In the genomic region with DNA sequence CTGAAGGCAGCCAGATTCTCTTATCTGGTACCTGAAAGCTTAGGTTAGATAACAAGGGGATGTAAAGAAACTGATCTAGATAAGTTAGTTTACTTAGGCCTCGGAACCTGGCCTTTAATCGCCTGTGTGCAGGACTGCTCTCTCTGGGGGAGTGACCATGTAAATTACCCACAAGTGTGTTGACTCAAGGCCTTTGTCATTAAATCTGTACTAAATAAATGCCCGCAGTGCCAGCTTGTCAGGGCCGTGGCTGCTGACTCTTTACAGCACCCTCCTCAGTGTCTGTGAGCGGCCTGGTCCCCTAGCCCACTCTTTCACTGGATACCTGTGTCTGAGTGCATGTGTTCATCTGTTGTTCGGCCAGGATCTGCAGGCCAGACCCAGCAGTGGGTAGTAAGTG, we compare ENCODE assay signal across 1 cellular context. TPM values are rescaled to one million over a fixed set of nuclear protein-coding genes. Genes with fewer than 3 reads are reported as not detected.
"Had no signal": no experiment of that assay in that cellular context is flagged by ENCODE, and none has a peak within 500 bp of the region (broad histone marks: within the 10 kb centered on the region; RNA-seq: fewer than 3 reads in every experiment).

No MANE protein-coding gene starts in this region.

RNA-seq across cellular contexts. Expression of a gene that starts 52.8 kb away (rescaled TPM):
- total RNA-seq: Right ventricle myocardium inferior had no signal
